ENCODE assay signal across 8 cellular contexts in the genomic region with DNA sequence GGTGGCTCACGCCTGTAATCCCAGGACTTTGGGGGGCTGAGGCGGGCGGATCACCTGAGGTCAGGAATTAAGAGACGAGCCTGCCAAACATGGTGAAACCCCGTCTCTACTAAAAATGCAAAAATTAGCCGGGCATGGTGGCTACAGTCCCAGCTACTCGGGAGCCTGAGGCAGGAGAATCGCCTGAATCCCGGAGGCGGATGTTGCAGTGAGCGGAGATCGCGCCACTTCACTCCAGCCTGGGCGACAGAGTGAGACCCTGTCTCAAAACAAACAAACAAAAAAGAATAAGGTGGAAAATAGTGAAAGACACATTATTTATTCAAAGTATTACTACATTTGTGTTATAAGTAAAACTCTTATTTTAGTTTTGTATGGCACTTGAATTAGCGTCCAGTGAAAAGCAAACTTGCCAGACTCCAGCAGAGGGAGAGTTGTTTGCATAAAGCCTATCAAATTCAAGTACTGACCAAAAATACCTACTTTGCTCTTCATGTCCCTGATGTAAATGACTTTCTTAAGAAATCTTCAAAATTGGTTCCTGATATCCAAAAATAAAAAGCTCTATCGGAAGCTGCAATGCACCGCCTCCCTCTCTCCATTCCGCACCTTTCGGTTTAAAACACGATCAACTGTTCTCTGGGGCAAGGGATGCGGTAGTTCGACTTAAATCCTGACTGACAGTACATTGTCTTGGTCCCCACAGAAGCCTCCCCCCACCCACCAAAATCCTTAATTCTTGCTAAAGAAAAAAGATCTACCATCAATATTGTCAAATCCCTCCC. TPM values are rescaled to one million over a fixed set of nuclear protein-coding genes. Genes with fewer than 3 reads are reported as not detected.
A peak's percentile ranks its signal among the peaks of the same experiment; 100 is the strongest.
DNase-seq lines count a peak whose midpoint lies in the region; ATAC-seq and TF ChIP-seq lines count a peak whose summit lies in the region.

No MANE protein-coding gene starts in this region.

- intact Hi-C loops in sigmoid colon (cut with DNase I), result loop anchor here (10.0 kb wide), 1 partner anchor 331 kb away; a partner anchor contains a TSS

- TF ChIP-seq POLR2A in sigmoid colon (IDR thresholded peaks at IDR 0.05), result no peak

- peak overlapping the region; percentile 86 for H3K4me3 ChIP-seq in HAP-1
- peak overlapping the region; percentile 65 to 90 (median 76) for H3K4me3 ChIP-seq in sigmoid colon

- H3K36me3 Mint-ChIP-seq in T-helper 2 cell treated with Interferon-gamma antibody and Interleukin-4, amounts not matched to agents 5 μg/mL and 100 μg/mL, for 36 hours (ENCODE audit: low read depth), result peaks cover 33% of the 10 kb centered on the region

- ATAC-seq in GM19463 (IDR thresholded peaks at IDR 0.05; ENCODE audit: unreplicated experiment), result no peak
- ATAC-seq in GM21367 (IDR thresholded peaks at IDR 0.05; ENCODE audit: unreplicated experiment), result no peak

- 55 to 62% methylated on average over 22 of the region's 22 CpGs for WGBS in sigmoid colon, 2 donors

- H3K9me3 ChIP-seq in HAP-1 (no peaks in the 10 kb centered on the region), sigmoid colon (no peaks in the 10 kb centered on the region)

- DNase-seq in HAP-1 (ENCODE audit: low spot score in 2 of 2) (peak in 1 of 2 experiments; percentile 18), foreskin melanocyte (peak; percentile 9), sigmoid colon (no peak), NCI-H748 treated with DMSO at 0.1 percent for 48 hours (lab: John Stamatoyannopoulos, UW) (no peak), A172 (ENCODE audit: low spot score) (no peak)
- DNase-seq in T-helper 2 cell treated with Interferon-gamma antibody and Interleukin-4, amounts not matched to agents 5 μg/mL and 100 μg/mL, for 36 hours (ENCODE audit: low spot score), result no peak

- H3K4me1 ChIP-seq in HAP-1, result peaks cover 19% of the 10 kb centered on the region
- H3K4me1 ChIP-seq in sigmoid colon, result peaks cover 0 to 44% (median 33%) of the 10 kb centered on the region in 4 donors

- no peak for TF ChIP-seq EP300 in sigmoid colon (IDR thresholded peaks at IDR 0.05)

- no peak for TF ChIP-seq CTCF in sigmoid colon (IDR thresholded peaks at IDR 0.05)

- no peaks in the 10 kb centered on the region for H3K27me3 Mint-ChIP-seq in T-helper 2 cell treated with Interferon-gamma antibody and Interleukin-4, amounts not matched to agents 5 μg/mL and 100 μg/mL, for 36 hours (ENCODE audit: low read depth)

- H3K27ac ChIP-seq in sigmoid colon, result peak overlapping the region; percentile 94 to 97 (median 96)

- H3K9me3 Mint-ChIP-seq in T-helper 2 cell treated with Interferon-gamma antibody and Interleukin-4, amounts not matched to agents 5 μg/mL and 100 μg/mL, for 36 hours, result no peaks in the 10 kb centered on the region

- in situ Hi-C loops in HAP-1 (cut with MboI; ENCODE audit: low sequenced_read_pairs), result loop anchor here (10.0 kb wide), 1 partner anchor 219 kb away; a partner anchor contains a TSS

- peaks cover 17% of the 10 kb centered on the region for H3K36me3 ChIP-seq in HAP-1 (replicated peaks)
- H3K36me3 ChIP-seq in sigmoid colon, result peaks cover 0 to 9% (median 0%) of the 10 kb centered on the region in 4 donors

- no peaks in the 10 kb centered on the region for H3K27me3 ChIP-seq in HAP-1 (ENCODE audit: low read depth)
- H3K27me3 ChIP-seq in sigmoid colon, result no peaks in the 10 kb centered on the region

- peaks cover 37% of the 10 kb centered on the region for H3K4me1 Mint-ChIP-seq in T-helper 2 cell treated with Interferon-gamma antibody and Interleukin-4, amounts not matched to agents 5 μg/mL and 100 μg/mL, for 36 hours (ENCODE audit: low read depth)

- H3K4me3 Mint-ChIP-seq in T-helper 2 cell treated with Interferon-gamma antibody and Interleukin-4, amounts not matched to agents 5 μg/mL and 100 μg/mL, for 36 hours, result peak overlapping the region; percentile 99

- peak overlapping the region; percentile 98 for H3K27ac Mint-ChIP-seq in T-helper 2 cell treated with Interferon-gamma antibody and Interleukin-4, amounts not matched to agents 5 μg/mL and 100 μg/mL, for 36 hours

RNA-seq across cellular contexts. Expression of a gene that starts 1.2 kb away (rescaled TPM):
- total RNA-seq in sigmoid colon, result 10 to 100 TPM; 32.2 to 53.7 (median 42.6) TPM
- polyA plus RNA-seq in sigmoid colon, result 10 to 100 TPM in 1 of 3 donors, 1 to 10 TPM in 2; 3.7 to 12.3 (median 7.2) TPM
- 27.7 and 31.2 TPM in 2 replicates for total RNA-seq in A172 (2014; rRNA removed; shearing (Covaris generic))
